ENCODE assay signal across 9 cellular contexts in genomic region chr13:108270442-108270841, GRCh38. TPM values are rescaled to one million over a fixed set of nuclear protein-coding genes. Genes with fewer than 3 reads are reported as not detected.
DNase-seq lines count a peak whose midpoint lies in the region; ATAC-seq, FAIRE-seq and TF ChIP-seq lines count a peak whose summit lies in the region.
"Had no signal": no experiment of that assay in that cellular context is flagged by ENCODE, and none has a peak within 500 bp of the region (broad histone marks: within the 10 kb centered on the region; RNA-seq: fewer than 3 reads in every experiment).

No MANE protein-coding gene starts in this region.

- no peaks in the 10 kb centered on the region for H3K79me2 ChIP-seq in K562 (ENCODE audit: control insufficient read depth, insufficient read depth, low read length)

- no peak for TF ChIP-seq EP300 in K562 (IDR thresholded peaks at IDR 0.05; ENCODE audit: low read length)

- peak overlapping the region; percentile 89 for H2AFZ ChIP-seq in K562 (ENCODE audit: low read depth, low read length)

- no peak for FAIRE-seq in K562 (lab: Jason Lieb, UNC)
- no peak for FAIRE-seq in frontal cortex (lab: Jason Lieb, UNC)
- FAIRE-seq: G401.6 had no signal

- DNase-seq in cardiac muscle cell (ENCODE audit: low read depth in 1 of 2, low spot score in 1 of 2) (peak; percentile 2 to 18), Right ventricle myocardium superior (no peak), K562 (ENCODE audit: extremely low read depth in 1 of 4, low spot score in 3 of 4) (no peak), NCI-H345 (lab: John Stamatoyannopoulos, UW) (no peak), frontal cortex (ENCODE audit: low spot score in 2 of 2) (no peak), T1000 (lab: John Stamatoyannopoulos, UW) (no peak)

- TF ChIP-seq CTCF in cardiac muscle cell (IDR thresholded peaks at IDR 0.05; ENCODE audit: low read depth, low read length) (no peak), K562 (IDR thresholded peaks at IDR 0.05 in 2 of 3, conservative IDR thresholded peaks at IDR 0.05 in 1 of 3; ENCODE audit: insufficient read depth in 2 of 3, low read depth in 1 of 3, low read length in 3 of 3) (no peak), neutrophil (IDR thresholded peaks at IDR 0.05) (no peak)

- BruUV-seq in K562 (replicated peaks; lab: Mats Ljungman, UMichigan): TSS peak; percentile 53

- no peak for TF ChIP-seq RAD21 in K562 (CRISPR knock-in tag; conservative IDR thresholded peaks at IDR 0.05 in 1 of 2, IDR thresholded peaks at IDR 0.05 in 1 of 2)

- ATAC-seq in Right ventricle myocardium superior (ENCODE audit: poor library complexity): no peak
- peak; percentile 17 for ATAC-seq in HG03439 (IDR thresholded peaks at IDR 0.05; ENCODE audit: unreplicated experiment)
- peak; percentile 36 for ATAC-seq in K562

- H3K27me3 ChIP-seq in cardiac muscle cell (no peaks in the 10 kb centered on the region), K562 (ENCODE audit: control insufficient read depth in 2 of 2, insufficient read depth in 2 of 2, low read length in 2 of 2) (no peaks in the 10 kb centered on the region), neutrophil (no peaks in the 10 kb centered on the region)

- H3K9me3 ChIP-seq in cardiac muscle cell (ENCODE audit: low read depth) (no peaks in the 10 kb centered on the region), K562 (replicated peaks; ENCODE audit: control insufficient read depth, insufficient read depth, low read depth, low read length) (no peaks in the 10 kb centered on the region), neutrophil (no peaks in the 10 kb centered on the region)

- TF ChIP-seq POLR2A in K562 (conservative IDR thresholded peaks at IDR 0.05): no peak

- no peak overlapping the region for H3K27ac ChIP-seq in cardiac muscle cell
- H3K27ac ChIP-seq in K562 (ENCODE audit: extremely low read depth, low read depth, low read length): no peak overlapping the region
- peak overlapping the region; percentile 97 for H3K27ac ChIP-seq in neutrophil

- in situ Hi-C loops in K562 (cut with MboI): no loop called here

- WGBS in K562 (ENCODE audit: insufficient coverage, low coverage, missing lambda C conversion rate): 0% methylated on average over 3 of the region's 3 CpGs

- peak overlapping the region; percentile 54 for H3K4me2 ChIP-seq in K562 (ENCODE audit: insufficient read depth, low read length)

- no peaks in the 10 kb centered on the region for H3K4me1 ChIP-seq in cardiac muscle cell (ENCODE audit: low read depth)
- peaks cover 2 to 7% of the 10 kb centered on the region in 2 experiments; a peak in 4 of 5 replicates for H3K4me1 ChIP-seq in K562 (replicated peaks in 1 of 2; ENCODE audit: control insufficient read depth in 2 of 2, insufficient read depth in 2 of 2, low read length in 2 of 2)
- peaks cover 72 to 77% of the 10 kb centered on the region in 2 experiments for H3K4me1 ChIP-seq in neutrophil (ENCODE audit: control insufficient read depth in 1 of 2, insufficient read depth in 1 of 2, low read depth in 1 of 2, low read length in 1 of 2)

- POLR2A ChIA-PET in K562 (lab: Yijun Ruan, JAX): interaction anchor here (0.8 kb wide), 1 partner anchor 52 kb away, joined by 3 read pairs; the partner anchor contains the start of gene ABHD13

- no peaks in the 10 kb centered on the region for H4K20me1 ChIP-seq in K562 (replicated peaks; ENCODE audit: control insufficient read depth, insufficient read depth, low read length)

- CTCF ChIA-PET in K562 (lab: Yijun Ruan, JAX; ENCODE audit: low intra/inter-chr PET ratio): no interaction called here

- peak overlapping the region; percentile 17 to 90; a peak in 3 of 4 replicates for H3K9ac ChIP-seq in K562 (ENCODE audit: insufficient read depth in 1 of 2, low read depth in 2 of 2, low read length in 2 of 2)

- no peaks in the 10 kb centered on the region for H3K9me1 ChIP-seq in K562 (ENCODE audit: control insufficient read depth, insufficient read depth, low read length)

- H3K4me3 ChIP-seq in cardiac muscle cell (no peak overlapping the region), K562 (0 out of 2 replicates have a peak overlapping the region, but pooled peaks have one; percentile 17), neutrophil (ENCODE audit: low read depth in 1 of 2, low read length in 1 of 2) (peak overlapping the region; percentile 75 to 86)

- intact Hi-C loops in Right ventricle myocardium superior (cut with DNase I): no loop called here
- intact Hi-C loops in K562 (cut with micrococcal nuclease): no loop called here

- no peaks in the 10 kb centered on the region for H3K36me3 ChIP-seq in cardiac muscle cell
- H3K36me3 ChIP-seq in K562 (ENCODE audit: control insufficient read depth, insufficient read depth, low read length): no peaks in the 10 kb centered on the region
- no peaks in the 10 kb centered on the region for H3K36me3 ChIP-seq in neutrophil

RNA-seq across cellular contexts. Expression of gene TNFSF13B, which starts 0.9 kb away (rescaled TPM):
- total RNA-seq in cardiac muscle cell (0.46 and 0.69 TPM in 2 replicates), Right ventricle myocardium superior (1.6 TPM), K562 (2014; rRNA removed) (1.1 and 2.0 TPM in 2 replicates), K562 (2014; rRNA removed; fragmentation: Illumina TruSeq; extraction: Trizol) (1.2 and 1.4 TPM in 2 replicates), K562 (2015; rRNA removed; fragmentation: Illumina TruSeq; extraction: Trizol) (1.5 and 2.0 TPM in 2 replicates), K562 (2021) (0.94 and 2.1 TPM in 2 replicates), frontal cortex (1.6 TPM)
- polyA plus RNA-seq in cardiac muscle cell (0.56 and 2.4 TPM in 2 replicates), K562 (2011; rRNA removed) (1.5 and 3.3 TPM in 2 replicates), K562 (2014; fragmentation: Illumina TruSeq; extraction: Trizol) (1.5 TPM in 2 replicates), K562 (2014; fragmentation: Nextera tagmentation; extraction: Ambion mirVana) (1 to 10 TPM; 1.3 to 1.9 TPM), K562 (2014; rRNA removed) (1.0 and 1.1 TPM in 2 replicates)
- total RNA-seq in K562 (2011; cell fraction: chromatin; rRNA removed; ENCODE audit: low replicate concordance): 0.60 and 1.9 TPM in 2 replicates
- total RNA-seq in K562 (2011; cell fraction: nucleolus; rRNA removed): 1.2 TPM in 2 replicates
- 0.73 and 1.5 TPM in 2 replicates for total RNA-seq in K562 (2011; cell fraction: nucleoplasm; rRNA removed)
- 0.72 and 1.5 TPM in 2 replicates for polyA plus RNA-seq in K562 (2011; cell fraction: cytosol; rRNA removed)
- polyA plus RNA-seq in K562 (2011; cell fraction: nucleus; rRNA removed): 0.75 and 1.8 TPM in 2 replicates
- polyA plus RNA-seq in K562 (2012): 1.2 TPM in 2 replicates
- 0.60 and 1.6 TPM in 2 replicates for polyA minus RNA-seq in K562 (2011; rRNA and poly(A)+ RNA removed)
- not detected in 2 replicates for polyA minus RNA-seq in K562 (2011; cell fraction: cytosol; rRNA and poly(A)+ RNA removed)
- polyA minus RNA-seq in K562 (2011; cell fraction: nucleus; rRNA and poly(A)+ RNA removed): 1.1 and 2.2 TPM in 2 replicates

RNA-seq across cellular contexts. Expression of gene ABHD13, which starts 52.2 kb away (rescaled TPM):
- total RNA-seq in cardiac muscle cell: 14.2 and 18.0 TPM in 2 replicates
- 19.8 and 20.3 TPM in 2 replicates for polyA plus RNA-seq in cardiac muscle cell
- 4.7 TPM for total RNA-seq in Right ventricle myocardium superior
- 3.6 and 9.8 TPM in 2 replicates for total RNA-seq in K562 (2011; cell fraction: chromatin; rRNA removed; ENCODE audit: low replicate concordance)
- 2.3 and 3.2 TPM in 2 replicates for total RNA-seq in K562 (2011; cell fraction: nucleolus; rRNA removed)
- total RNA-seq in K562 (2011; cell fraction: nucleoplasm; rRNA removed): 5.8 and 9.8 TPM in 2 replicates
- total RNA-seq in K562 (2014; rRNA removed): 3.5 and 4.0 TPM in 2 replicates
- total RNA-seq in K562 (2014; rRNA removed; fragmentation: Illumina TruSeq; extraction: Trizol): 4.2 TPM in 2 replicates
- 3.8 and 4.1 TPM in 2 replicates for total RNA-seq in K562 (2015; rRNA removed; fragmentation: Illumina TruSeq; extraction: Trizol)
- total RNA-seq in K562 (2021): 3.9 and 4.3 TPM in 2 replicates
- 5.8 and 7.0 TPM in 2 replicates for polyA plus RNA-seq in K562 (2011; rRNA removed)
- polyA plus RNA-seq in K562 (2011; cell fraction: cytosol; rRNA removed): 1.3 and 2.8 TPM in 2 replicates
- polyA plus RNA-seq in K562 (2011; cell fraction: nucleus; rRNA removed): 1.9 and 3.5 TPM in 2 replicates
- polyA plus RNA-seq in K562 (2012): 3.2 and 3.4 TPM in 2 replicates
- polyA plus RNA-seq in K562 (2014; fragmentation: Illumina TruSeq; extraction: Trizol): 4.5 and 5.0 TPM in 2 replicates
- 1 to 10 TPM; 1.7 to 2.7 TPM for polyA plus RNA-seq in K562 (2014; fragmentation: Nextera tagmentation; extraction: Ambion mirVana)
- 4.0 and 4.1 TPM in 2 replicates for polyA plus RNA-seq in K562 (2014; rRNA removed)
- polyA minus RNA-seq in K562 (2011; rRNA and poly(A)+ RNA removed): 6.3 and 7.4 TPM in 2 replicates
- 2.2 TPM in 2 replicates for polyA minus RNA-seq in K562 (2011; cell fraction: cytosol; rRNA and poly(A)+ RNA removed)
- 6.5 and 13.7 TPM in 2 replicates for polyA minus RNA-seq in K562 (2011; cell fraction: nucleus; rRNA and poly(A)+ RNA removed)
- 17.1 TPM for total RNA-seq in frontal cortex

RNA-seq across cellular contexts. Expression of gene LIG4, which starts 55.1 kb away (rescaled TPM):
- total RNA-seq in cardiac muscle cell: 9.9 and 16.2 TPM in 2 replicates
- polyA plus RNA-seq in cardiac muscle cell: 8.9 and 14.4 TPM in 2 replicates
- 6.5 TPM for total RNA-seq in Right ventricle myocardium superior
- 2.8 and 15.5 TPM in 2 replicates for total RNA-seq in K562 (2011; cell fraction: chromatin; rRNA removed; ENCODE audit: low replicate concordance)
- total RNA-seq in K562 (2011; cell fraction: nucleolus; rRNA removed): 1.8 and 2.8 TPM in 2 replicates
- 3.8 and 4.1 TPM in 2 replicates for total RNA-seq in K562 (2011; cell fraction: nucleoplasm; rRNA removed)
- total RNA-seq in K562 (2014; rRNA removed): 2.5 and 3.1 TPM in 2 replicates
- total RNA-seq in K562 (2014; rRNA removed; fragmentation: Illumina TruSeq; extraction: Trizol): 6.1 and 7.1 TPM in 2 replicates
- 4.6 and 5.1 TPM in 2 replicates for total RNA-seq in K562 (2015; rRNA removed; fragmentation: Illumina TruSeq; extraction: Trizol)
- 4.0 and 4.1 TPM in 2 replicates for total RNA-seq in K562 (2021)
- polyA plus RNA-seq in K562 (2011; rRNA removed): 5.9 and 7.8 TPM in 2 replicates
- polyA plus RNA-seq in K562 (2011; cell fraction: cytosol; rRNA removed): 1.1 and 2.3 TPM in 2 replicates
- polyA plus RNA-seq in K562 (2011; cell fraction: nucleus; rRNA removed): 5.9 and 6.9 TPM in 2 replicates
- 3.4 and 6.5 TPM in 2 replicates for polyA plus RNA-seq in K562 (2012)
- 5.3 and 7.1 TPM in 2 replicates for polyA plus RNA-seq in K562 (2014; fragmentation: Illumina TruSeq; extraction: Trizol)
- polyA plus RNA-seq in K562 (2014; fragmentation: Nextera tagmentation; extraction: Ambion mirVana): 1 to 10 TPM; 1.5 to 3.1 TPM
- 4.5 and 6.0 TPM in 2 replicates for polyA plus RNA-seq in K562 (2014; rRNA removed)
- 4.4 and 4.7 TPM in 2 replicates for polyA minus RNA-seq in K562 (2011; rRNA and poly(A)+ RNA removed)
- polyA minus RNA-seq in K562 (2011; cell fraction: cytosol; rRNA and poly(A)+ RNA removed): 1.6 and 3.5 TPM in 2 replicates
- 1.9 and 3.9 TPM in 2 replicates for polyA minus RNA-seq in K562 (2011; cell fraction: nucleus; rRNA and poly(A)+ RNA removed)
- total RNA-seq in frontal cortex: 15.1 TPM

Comparison
In these comparisons a context has a peak if more than half of its experiments do, and no peak if none do; other contexts are left out.
1. DNase-seq: peak in cardiac muscle cell (2 of 2); none in Right ventricle myocardium superior (single experiment), K562 (0 of 4), NCI-H345 (single experiment), frontal cortex (0 of 2) and T1000 (single experiment).